In the genomic region with DNA sequence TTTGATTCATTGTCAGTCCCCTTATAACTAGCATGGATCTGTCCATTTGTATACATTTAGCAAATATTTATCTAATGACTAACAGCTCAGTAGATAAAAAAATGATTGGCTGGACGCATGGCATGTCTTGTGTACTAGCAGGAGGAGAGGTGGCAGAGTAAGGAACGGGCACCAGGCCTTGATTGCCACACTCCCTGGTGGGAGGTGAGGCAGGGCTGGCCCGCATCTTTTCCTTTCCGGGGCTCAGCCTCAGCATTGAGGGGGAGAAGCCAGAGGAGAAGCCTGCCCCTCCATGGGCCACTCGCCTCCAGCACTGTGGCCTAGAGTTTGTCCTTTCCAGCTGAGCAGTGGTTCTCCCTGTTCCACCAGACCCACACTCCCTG, we compare ENCODE assay signal across 9 cellular contexts.
DNase-seq lines count a peak whose midpoint lies in the region; ATAC-seq and TF ChIP-seq lines count a peak whose summit lies in the region.
"Had no signal": no experiment of that assay in that cellular context is flagged by ENCODE, and none has a peak within 500 bp of the region (broad histone marks: within the 10 kb centered on the region; RNA-seq: fewer than 3 reads in every experiment).

No MANE protein-coding gene starts in this region.

- ATAC-seq in HG03025 (IDR thresholded peaks at IDR 0.05; ENCODE audit: low FRiP score, unreplicated experiment), result peak; percentile 5
- no peak for ATAC-seq in GM18858 (IDR thresholded peaks at IDR 0.05; ENCODE audit: unreplicated experiment)

- H3K4me3 Mint-ChIP-seq in nephron progenitor cell, result no peak overlapping the region
- H3K4me3 Mint-ChIP-seq: stimulated activated naive CD8-positive, alpha-beta T cell treated with anti-CD3 and anti-CD28 coated beads, Interleukin-15, Interleukin-2, amounts not matched to agents 100 ng/mL and 50 ng/mL, for 24 hours had no signal

- H3K27ac ChIP-seq in SK-N-SH (ENCODE audit: low read depth in 2 of 2, low read length in 1 of 2), result peak overlapping the region; percentile 17 to 28; a peak in 2 of 4 replicates

- H3K27me3 Mint-ChIP-seq in nephron progenitor cell (ENCODE audit: low read depth, poor library complexity), result peaks cover 3% of the 10 kb centered on the region
- H3K27me3 Mint-ChIP-seq: stimulated activated naive CD8-positive, alpha-beta T cell treated with anti-CD3 and anti-CD28 coated beads, Interleukin-15, Interleukin-2, amounts not matched to agents 100 ng/mL and 50 ng/mL, for 24 hours had no signal

- POLR2A ChIA-PET in SK-N-SH (lab: Yijun Ruan, JAX), result no interaction called here

- intact Hi-C loops in lower leg skin (cut with DNase I; ENCODE audit: low total_unique reads), result no loop called here

- peaks cover 12 to 22% of the 10 kb centered on the region in 2 experiments for H3K4me1 ChIP-seq in SK-N-SH (ENCODE audit: control insufficient read depth in 1 of 2, insufficient read depth in 2 of 2, low read depth in 1 of 2, low read length in 1 of 2)

- H4K20me1 ChIP-seq in SK-N-SH (ENCODE audit: insufficient read depth), result no peaks in the 10 kb centered on the region

- peaks cover 49% of the 10 kb centered on the region for H3K4me1 Mint-ChIP-seq in nephron progenitor cell

- H3K9me3 ChIP-seq in SK-N-SH, result no peaks in the 10 kb centered on the region

- no peaks in the 10 kb centered on the region for H3K79me2 ChIP-seq in SK-N-SH (ENCODE audit: insufficient read depth)

- WGBS in SK-N-SH (ENCODE audit: low lambda C conversion rate), result 75% methylated on average over 5 of the region's 5 CpGs
- WGBS in lower leg skin, 2 donors, result 74 to 81% methylated on average over 5 of the region's 5 CpGs

- TF ChIP-seq RAD21 in SK-N-SH (IDR thresholded peaks at IDR 0.05; ENCODE audit: low read length), result no peak

- H3K36me3 Mint-ChIP-seq in nephron progenitor cell (ENCODE audit: low read depth), result peaks cover 39% of the 10 kb centered on the region

- DNase-seq in GM06990 (ENCODE audit: extremely low read depth, insufficient read length), result no peak
- no peak for DNase-seq in SK-N-SH
- DNase-seq in nephron progenitor cell, result no peak
- no peak for DNase-seq in NCI-H2107 treated with DMSO at 0.1 percent for 48 hours (lab: John Stamatoyannopoulos, UW; ENCODE audit: unreplicated experiment)
- DNase-seq in iPS-NIHi7 (ENCODE audit: extremely low spot score), result no peak
- DNase-seq in lower leg skin (ENCODE audit: low spot score in 2 of 2), result no peak

- no peak overlapping the region for H3K9ac ChIP-seq in SK-N-SH

- no peak for TF ChIP-seq POLR2A in lower leg skin (IDR thresholded peaks at IDR 0.05)

- H3K27me3 ChIP-seq in GM06990 (replicated peaks; ENCODE audit: control insufficient read depth, insufficient read depth, low read length) (no peaks in the 10 kb centered on the region), SK-N-SH (ENCODE audit: insufficient read depth) (no peaks in the 10 kb centered on the region)

- no peak for TF ChIP-seq EP300 in SK-N-SH (IDR thresholded peaks at IDR 0.05; ENCODE audit: borderline replicate concordance in 1 of 2, low read depth in 1 of 2, low read length in 1 of 2)

- peak overlapping the region; percentile 88 for H3K27ac Mint-ChIP-seq in nephron progenitor cell
- H3K27ac Mint-ChIP-seq: stimulated activated naive CD8-positive, alpha-beta T cell treated with anti-CD3 and anti-CD28 coated beads, Interleukin-15, Interleukin-2, amounts not matched to agents 100 ng/mL and 50 ng/mL, for 24 hours had no signal

- no peak for TF ChIP-seq CTCF in GM06990 (IDR thresholded peaks at IDR 0.05; ENCODE audit: insufficient read depth, low read length, poor library complexity, severe bottlenecking)
- no peak for TF ChIP-seq CTCF in SK-N-SH (IDR thresholded peaks at IDR 0.05)
- TF ChIP-seq CTCF in nephron progenitor cell (IDR thresholded peaks at IDR 0.05), result no peak
- no peak for TF ChIP-seq CTCF in lower leg skin (IDR thresholded peaks at IDR 0.05)

- no peak overlapping the region for H3K4me2 ChIP-seq in SK-N-SH

- no peaks in the 10 kb centered on the region for H3F3A ChIP-seq in SK-N-SH (replicated peaks; ENCODE audit: insufficient read depth)

- H3K9me3 Mint-ChIP-seq in nephron progenitor cell, result no peaks in the 10 kb centered on the region
- H3K9me3 Mint-ChIP-seq: stimulated activated naive CD8-positive, alpha-beta T cell treated with anti-CD3 and anti-CD28 coated beads, Interleukin-15, Interleukin-2, amounts not matched to agents 100 ng/mL and 50 ng/mL, for 24 hours had no signal

- CTCF ChIA-PET in SK-N-SH (lab: Yijun Ruan, JAX), result interaction anchor here (0.8 to 0.9 kb wide), 2 partner anchors 217 to 253 kb away, joined by 3 read pairs; no protein-coding TSS in a partner anchor

- H3K36me3 ChIP-seq in GM06990 (ENCODE audit: control insufficient read depth, insufficient read depth, low read length) (peaks cover 3% of the 10 kb centered on the region), SK-N-SH (replicated peaks in 1 of 2; ENCODE audit: control insufficient read depth in 1 of 2, insufficient read depth in 2 of 2, low read length in 1 of 2) (peaks cover 7 to 17% of the 10 kb centered on the region in 2 experiments)

- no peak overlapping the region for H2AFZ ChIP-seq in SK-N-SH (ENCODE audit: low read depth)

- no peaks in the 10 kb centered on the region for H3K9me2 ChIP-seq in SK-N-SH

- peak overlapping the region; percentile 7 for H3K4me3 ChIP-seq in GM06990 (replicated peaks; ENCODE audit: low read depth, low read length)
- H3K4me3 ChIP-seq in SK-N-SH (ENCODE audit: low read depth in 2 of 2, low read length in 1 of 2), result no peak overlapping the region
- no peak overlapping the region for H3K4me3 ChIP-seq in lower leg skin (ENCODE audit: low read depth, poor library complexity, severe bottlenecking)

TF ChIP-seq in SK-N-SH, 30 proteins besides CTCF, POLR2A, EP300 and RAD21:
- TF ChIP-seq JUND (IDR thresholded peaks at IDR 0.05), result 0 out of 2 replicates have a peak, but pooled peaks have one; percentile 7
- no peak for TF ChIP-seq TCF12 (IDR thresholded peaks at IDR 0.05)
